24 cellular contexts compared by ENCODE assay signal in the genomic region with DNA sequence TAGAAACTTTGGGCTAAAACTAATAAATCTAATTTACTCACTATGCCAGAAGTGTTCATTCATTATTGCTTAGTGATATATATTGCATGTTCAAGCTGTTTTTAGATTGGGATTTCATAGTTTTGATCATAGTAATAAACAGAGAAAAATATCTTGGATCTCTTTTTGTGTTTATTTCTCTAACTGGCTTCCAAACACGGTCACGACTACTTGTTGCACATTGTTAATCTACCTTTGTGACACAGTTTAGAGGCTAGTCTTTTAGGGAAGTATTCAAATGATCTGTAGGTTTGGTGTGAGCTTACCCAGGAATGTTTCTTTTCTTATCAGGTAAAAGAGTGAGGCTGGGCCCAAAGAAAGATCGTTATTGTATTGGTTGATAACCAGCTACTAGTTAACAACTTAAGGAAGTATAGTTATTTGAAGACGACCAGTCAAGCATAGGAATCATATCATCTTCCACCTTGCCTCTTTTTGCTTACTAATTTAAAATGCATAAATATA. TPM values are rescaled to one million over a fixed set of nuclear protein-coding genes. Genes with fewer than 3 reads are reported as not detected.
"Had no signal": no experiment of that assay in that cellular context is flagged by ENCODE, and none has a peak within 500 bp of the region (broad histone marks: within the 10 kb centered on the region; RNA-seq: fewer than 3 reads in every experiment).

No MANE protein-coding gene starts in this region.

- H3K4me3 Mint-ChIP-seq: activated CD4-positive, alpha-beta T cell treated with anti-CD3 and anti-CD28 coated beads, Interleukin-2, amount 10 ng/mL, durations not matched to agents 24 days and 14 days; activated CD8-positive, alpha-beta memory T cell treated with anti-CD3 and anti-CD28 coated beads, Interleukin-2, amount 10 ng/mL, durations not matched to agents 7 days and 5 days; activated CD8-positive, alpha-beta T cell treated with anti-CD3 and anti-CD28 coated beads for 36 hours; brain; dendritic cell treated with granulocyte-macrophage colony-stimulating factor and Interleukin-4, amounts not matched to agents 40 ng/mL and 50 ng/mL, for 4 days; natural killer cell treated with Interleukin-12 subunit alpha and Interleukin-12 subunit beta and Interleukin-15 and Interleukin-18, amount 100 ng/mL, for 72 hours; stimulated activated naive B cell treated with anti-CD40 and anti-IgM and Interleukin-4, amounts not matched to agents 10 μg/mL and 1 μg/mL and 100 μg/mL, for 72 hours had no signal

- FAIRE-seq: urothelium cell line had no signal

- H3K27me3 Mint-ChIP-seq: activated CD4-positive, alpha-beta T cell treated with anti-CD3 and anti-CD28 coated beads, Interleukin-2, amount 10 ng/mL, durations not matched to agents 24 days and 14 days; activated CD8-positive, alpha-beta memory T cell treated with anti-CD3 and anti-CD28 coated beads, Interleukin-2, amount 10 ng/mL, durations not matched to agents 7 days and 5 days; activated CD8-positive, alpha-beta T cell treated with anti-CD3 and anti-CD28 coated beads for 36 hours; brain; dendritic cell treated with granulocyte-macrophage colony-stimulating factor and Interleukin-4, amounts not matched to agents 40 ng/mL and 50 ng/mL, for 4 days; natural killer cell treated with Interleukin-12 subunit alpha and Interleukin-12 subunit beta and Interleukin-15 and Interleukin-18, amount 100 ng/mL, for 72 hours; stimulated activated naive B cell treated with anti-CD40 and anti-IgM and Interleukin-4, amounts not matched to agents 10 μg/mL and 1 μg/mL and 100 μg/mL, for 72 hours had no signal

- H3K27ac ChIP-seq: foreskin keratinocyte, left lung, prostate gland, transverse colon had no signal

- H3K4me3 ChIP-seq: left lung, prostate gland, transverse colon had no signal

- H3K4me1 Mint-ChIP-seq: stimulated activated naive B cell treated with anti-CD40 and anti-IgM and Interleukin-4, amounts not matched to agents 10 μg/mL and 1 μg/mL and 100 μg/mL, for 72 hours had no signal

- H3K27me3 ChIP-seq: foreskin keratinocyte, left lung, transverse colon had no signal

- H3K36me3 ChIP-seq: prostate gland had no signal

- H3K9me3 ChIP-seq: left lung, prostate gland, transverse colon had no signal

- H3K4me1 ChIP-seq: foreskin keratinocyte, left lung, prostate gland, transverse colon had no signal

- DNase-seq: activated CD4-positive, alpha-beta T cell treated with anti-CD3 and anti-CD28 coated beads, Interleukin-2, amount 10 ng/mL, durations not matched to agents 24 days and 14 days; activated CD8-positive, alpha-beta memory T cell treated with anti-CD3 and anti-CD28 coated beads, Interleukin-2, amount 10 ng/mL, durations not matched to agents 7 days and 5 days; activated CD8-positive, alpha-beta T cell treated with anti-CD3 and anti-CD28 coated beads for 36 hours; activated effector memory CD4-positive, alpha-beta T cell treated with anti-CD3 and anti-CD28 coated beads, Interleukin-2, amount 50 U/mL, for 16 hours; activated naive CD4-positive, alpha-beta T cell treated with anti-CD3 and anti-CD28 coated beads, Interleukin-2, amount 50 U/mL, for 16 hours; activated T-cell treated with anti-CD3 and anti-CD28 coated beads for 4 hours; anterior cingulate cortex; caudate nucleus; effector CD4-positive, alpha-beta T cell; foreskin keratinocyte; kidney glomerular epithelial cell; left lung; stimulated activated CD4-positive, alpha-beta T cell treated with anti-CD3 and anti-CD28 coated beads, Interleukin-2, amount 100 ng/mL, for 48 hours; stimulated activated CD8-positive, alpha-beta memory T cell treated with anti-CD3 and anti-CD28 coated beads, Interleukin-4, amount 100 ng/mL, for 48 hours; stimulated activated naive B cell treated with anti-CD40 and anti-IgM and Interleukin-4, amounts not matched to agents 10 μg/mL and 1 μg/mL and 100 μg/mL, for 72 hours; transverse colon had no signal

- H3K9me3 Mint-ChIP-seq: activated CD4-positive, alpha-beta T cell treated with anti-CD3 and anti-CD28 coated beads, Interleukin-2, amount 10 ng/mL, durations not matched to agents 24 days and 14 days; activated CD8-positive, alpha-beta T cell treated with anti-CD3 and anti-CD28 coated beads for 36 hours; dendritic cell treated with granulocyte-macrophage colony-stimulating factor and Interleukin-4, amounts not matched to agents 40 ng/mL and 50 ng/mL, for 4 days; natural killer cell treated with Interleukin-12 subunit alpha and Interleukin-12 subunit beta and Interleukin-15 and Interleukin-18, amount 100 ng/mL, for 72 hours; stimulated activated naive B cell treated with anti-CD40 and anti-IgM and Interleukin-4, amounts not matched to agents 10 μg/mL and 1 μg/mL and 100 μg/mL, for 72 hours had no signal

- ATAC-seq: activated CD8-positive, alpha-beta memory T cell treated with anti-CD3 and anti-CD28 coated beads, Interleukin-2, amount 10 ng/mL, durations not matched to agents 7 days and 5 days; activated CD8-positive, alpha-beta T cell treated with anti-CD3 and anti-CD28 coated beads for 36 hours; foreskin keratinocyte; left lung; natural killer cell treated with Interleukin-12 subunit alpha and Interleukin-12 subunit beta and Interleukin-15 and Interleukin-18, amount 100 ng/mL, for 72 hours; stimulated activated naive B cell treated with anti-CD40 and anti-IgM and Interleukin-4, amounts not matched to agents 10 μg/mL and 1 μg/mL and 100 μg/mL, for 72 hours had no signal

- H3K27ac Mint-ChIP-seq: activated CD4-positive, alpha-beta T cell treated with anti-CD3 and anti-CD28 coated beads, Interleukin-2, amount 10 ng/mL, durations not matched to agents 24 days and 14 days; activated CD8-positive, alpha-beta memory T cell treated with anti-CD3 and anti-CD28 coated beads, Interleukin-2, amount 10 ng/mL, durations not matched to agents 7 days and 5 days; activated CD8-positive, alpha-beta T cell treated with anti-CD3 and anti-CD28 coated beads for 36 hours; brain; dendritic cell treated with granulocyte-macrophage colony-stimulating factor and Interleukin-4, amounts not matched to agents 40 ng/mL and 50 ng/mL, for 4 days; stimulated activated naive B cell treated with anti-CD40 and anti-IgM and Interleukin-4, amounts not matched to agents 10 μg/mL and 1 μg/mL and 100 μg/mL, for 72 hours had no signal

RNA-seq across cellular contexts. Expression of a gene that starts 50.8 kb away (rescaled TPM):
- total RNA-seq: foreskin keratinocyte, lung microvascular endothelial cell, osteocyte, prostate gland, temporal lobe had no signal
- polyA plus RNA-seq: foreskin keratinocyte had no signal
